ENCODE assay signal across 1 cellular context in the genomic region with DNA sequence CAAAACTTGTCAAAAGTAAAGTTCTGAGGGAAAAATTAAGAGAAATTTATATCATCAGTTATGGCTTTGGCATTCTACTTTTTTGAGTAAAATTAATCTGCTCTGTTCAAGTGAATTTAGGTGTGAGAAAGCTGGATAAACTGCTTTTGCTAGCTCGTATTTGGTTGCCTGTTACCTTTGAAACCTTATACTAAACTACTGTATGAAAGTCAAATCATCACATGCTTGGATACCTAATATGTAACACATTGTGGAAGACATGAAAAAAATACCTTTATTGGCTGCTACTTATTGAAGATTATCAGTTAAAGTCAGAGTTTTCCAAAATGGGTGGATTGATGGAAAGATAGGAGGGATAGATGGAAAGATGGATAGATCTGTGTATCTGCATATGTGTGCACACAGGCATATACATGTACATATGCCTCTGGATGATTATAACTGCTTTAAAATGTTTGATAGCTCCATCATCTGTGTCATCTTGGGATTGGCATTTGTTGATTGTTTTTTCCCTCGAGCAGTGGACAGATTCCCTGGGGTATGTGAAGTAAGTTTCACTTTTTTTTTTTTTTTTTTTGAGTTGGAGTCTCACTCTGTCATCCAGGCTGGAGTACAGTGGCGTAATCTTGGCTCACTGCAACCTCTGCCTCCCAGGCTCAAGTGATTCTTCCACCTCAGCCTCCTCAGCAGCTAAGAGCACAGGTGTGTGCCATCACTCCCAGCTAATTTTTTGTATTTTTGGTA.
TF ChIP-seq lines count a peak whose summit lies in the region.

No MANE protein-coding gene starts in this region.

TF ChIP-seq in HEK293, 187 proteins besides CTCF, POLR2A, EP300 and RAD21 (continued from another document):
- TF ChIP-seq, protein P1, sequence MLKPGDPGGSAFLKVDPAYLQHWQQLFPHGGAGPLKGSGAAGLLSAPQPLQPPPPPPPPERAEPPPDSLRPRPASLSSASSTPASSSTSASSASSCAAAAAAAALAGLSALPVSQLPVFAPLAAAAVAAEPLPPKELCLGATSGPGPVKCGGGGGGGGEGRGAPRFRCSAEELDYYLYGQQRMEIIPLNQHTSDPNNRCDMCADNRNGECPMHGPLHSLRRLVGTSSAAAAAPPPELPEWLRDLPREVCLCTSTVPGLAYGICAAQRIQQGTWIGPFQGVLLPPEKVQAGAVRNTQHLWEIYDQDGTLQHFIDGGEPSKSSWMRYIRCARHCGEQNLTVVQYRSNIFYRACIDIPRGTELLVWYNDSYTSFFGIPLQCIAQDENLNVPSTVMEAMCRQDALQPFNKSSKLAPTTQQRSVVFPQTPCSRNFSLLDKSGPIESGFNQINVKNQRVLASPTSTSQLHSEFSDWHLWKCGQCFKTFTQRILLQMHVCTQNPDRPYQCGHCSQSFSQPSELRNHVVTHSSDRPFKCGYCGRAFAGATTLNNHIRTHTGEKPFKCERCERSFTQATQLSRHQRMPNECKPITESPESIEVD (tag by site-specific recombination; IDR thresholded peaks at IDR 0.05): peak; percentile 63
- TF ChIP-seq, protein P2, sequence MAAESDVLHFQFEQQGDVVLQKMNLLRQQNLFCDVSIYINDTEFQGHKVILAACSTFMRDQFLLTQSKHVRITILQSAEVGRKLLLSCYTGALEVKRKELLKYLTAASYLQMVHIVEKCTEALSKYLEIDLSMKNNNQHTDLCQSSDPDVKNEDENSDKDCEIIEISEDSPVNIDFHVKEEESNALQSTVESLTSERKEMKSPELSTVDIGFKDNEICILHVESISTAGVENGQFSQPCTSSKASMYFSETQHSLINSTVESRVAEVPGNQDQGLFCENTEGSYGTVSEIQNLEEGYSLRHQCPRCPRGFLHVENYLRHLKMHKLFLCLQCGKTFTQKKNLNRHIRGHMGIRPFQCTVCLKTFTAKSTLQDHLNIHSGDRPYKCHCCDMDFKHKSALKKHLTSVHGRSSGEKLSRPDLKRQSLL (tag by site-specific recombination; IDR thresholded peaks at IDR 0.05): peak; percentile 25; the same call in 1 of the 2 replicates
- TF ChIP-seq ZNF157 (tag by site-specific recombination; IDR thresholded peaks at IDR 0.05) (no peak), ZBTB17 (tag by site-specific recombination; IDR thresholded peaks at IDR 0.05) (peak; percentile 76), OSR2 (tag by site-specific recombination; IDR thresholded peaks at IDR 0.05) (0 out of 2 replicates have a peak, but pooled peaks have one; percentile 9), ZEB2 (tag by site-specific recombination; IDR thresholded peaks at IDR 0.05) (0 out of 2 replicates have a peak, but pooled peaks have one; percentile 31), ZNF600 (tag by site-specific recombination; IDR thresholded peaks at IDR 0.05) (peak; percentile 50; the same call in 1 of the 2 replicates)
- TF ChIP-seq, protein P3, sequence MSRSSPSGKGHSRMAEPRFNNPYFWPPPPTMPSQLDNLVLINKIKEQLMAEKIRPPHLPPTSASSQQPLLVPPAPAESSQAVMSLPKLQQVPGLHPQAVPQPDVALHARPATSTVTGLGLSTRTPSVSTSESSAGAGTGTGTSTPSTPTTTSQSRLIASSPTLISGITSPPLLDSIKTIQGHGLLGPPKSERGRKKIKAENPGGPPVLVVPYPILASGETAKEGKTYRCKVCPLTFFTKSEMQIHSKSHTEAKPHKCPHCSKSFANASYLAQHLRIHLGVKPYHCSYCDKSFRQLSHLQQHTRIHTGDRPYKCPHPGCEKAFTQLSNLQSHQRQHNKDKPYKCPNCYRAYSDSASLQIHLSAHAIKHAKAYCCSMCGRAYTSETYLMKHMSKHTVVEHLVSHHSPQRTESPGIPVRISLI (tag by site-specific recombination; IDR thresholded peaks at IDR 0.05): peak; percentile 76
